Comparison of ENCODE assay signal across 23 cellular contexts in the genomic region with DNA sequence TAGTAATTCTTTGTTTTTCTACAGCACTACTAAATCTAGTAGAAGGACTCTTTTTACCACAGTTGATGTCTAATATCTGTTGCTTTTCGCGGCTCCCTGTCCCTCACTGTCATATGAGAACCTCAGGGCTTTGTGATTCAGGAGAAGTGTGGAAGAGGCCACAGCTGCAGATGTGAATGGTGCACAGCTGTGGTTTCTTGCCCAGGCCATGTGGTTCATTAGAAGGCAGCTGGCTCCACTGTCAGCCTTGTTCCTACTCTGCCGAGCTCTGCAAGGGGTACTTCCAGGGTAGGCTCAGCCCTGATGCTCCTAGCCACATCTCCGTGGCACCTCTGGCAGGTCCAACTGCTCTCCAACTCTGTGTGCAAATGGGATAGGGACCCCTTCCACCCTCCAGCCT.
"Had no signal": no experiment of that assay in that cellular context is flagged by ENCODE, and none has a peak within 500 bp of the region (broad histone marks: within the 10 kb centered on the region; RNA-seq: fewer than 3 reads in every experiment).

No MANE protein-coding gene starts in this region.

- H3K9me3 ChIP-seq: colonic mucosa had no signal

- H3K4me3 ChIP-seq: colonic mucosa had no signal

- DNase-seq: activated CD4-positive, alpha-beta memory T cell treated with anti-CD3 and anti-CD28 coated beads, Interleukin-2, amount 10 ng/mL, durations not matched to agents 7 days and 5 days; activated CD4-positive, alpha-beta T cell treated with anti-CD3 and anti-CD28 coated beads for 1 hour; activated CD4-positive, alpha-beta T cell treated with anti-CD3 and anti-CD28 coated beads for 4 hours; activated CD4-positive, alpha-beta T cell treated with anti-CD3 and anti-CD28 coated beads, Interleukin-2, amount 10 ng/mL, durations not matched to agents 7 days and 5 days; activated CD4-positive, alpha-beta T cell treated with anti-CD3 and anti-CD28 coated beads, Interleukin-2, amount 50 U/mL, for 4 hours; activated CD4-positive, CD25-positive, alpha-beta regulatory T cell; activated CD8-positive, alpha-beta memory T cell treated with anti-CD3 and anti-CD28 coated beads, Interleukin-2, amount 50 U/mL, for 48 hours; activated gamma-delta T cell; activated naive CD4-positive, alpha-beta T cell treated with anti-CD3 and anti-CD28 coated beads, Interleukin-2, amount 50 U/mL, for 16 hours; activated naive CD4-positive, alpha-beta T cell treated with Interleukin-2 at 50 U/mL for 16 hours; activated T-cell treated with anti-CD3 and anti-CD28 coated beads for 4 hours; activated T-cell treated with anti-CD3 and anti-CD28 coated beads, Interleukin-2, amount 50 U/mL, for 24 hours; activated T-cell treated with anti-CD3 and anti-CD28 coated beads, Interleukin-2, amount 50 U/mL, for 72 hours; amniotic stem cell; anterior cingulate cortex; central memory CD4-positive, alpha-beta T cell; cerebellar nuclear complex; colonic mucosa; effector CD8-positive, alpha-beta T cell; foreskin fibroblast; head of caudate nucleus; T-helper 2 cell had no signal

- H3K27ac ChIP-seq: colonic mucosa had no signal

- H3K4me1 ChIP-seq: colonic mucosa had no signal

- ATAC-seq: activated T-cell treated with anti-CD3 and anti-CD28 coated beads, Interleukin-2, amount 50 U/mL, for 72 hours; esophagus mucosa had no signal

- H3K36me3 ChIP-seq: colonic mucosa had no signal

- H3K27me3 ChIP-seq: colonic mucosa had no signal
